12 cellular contexts compared by ENCODE assay signal in the genomic region with DNA sequence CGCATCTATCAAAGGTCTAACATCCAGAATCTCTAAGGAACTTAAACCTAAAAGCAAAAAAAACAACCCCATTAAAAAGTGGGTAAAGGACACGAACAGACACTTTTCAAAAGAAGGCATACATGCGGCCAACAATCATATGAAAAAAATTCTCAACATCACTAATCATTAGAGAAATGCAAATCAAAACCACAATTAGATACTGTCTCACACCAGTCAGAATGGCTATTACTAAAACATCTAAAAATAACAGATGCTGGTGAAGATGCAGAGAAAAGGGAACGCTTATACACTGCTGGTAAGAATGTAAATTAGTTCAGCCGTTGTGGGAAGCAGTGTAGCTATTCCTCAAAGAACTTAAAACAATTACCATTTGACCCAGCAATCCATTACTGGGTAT. TPM values are rescaled to one million over a fixed set of nuclear protein-coding genes. Genes with fewer than 3 reads are reported as not detected.
DNase-seq lines count a peak whose midpoint lies in the region; ATAC-seq and TF ChIP-seq lines count a peak whose summit lies in the region.
"Had no signal": no experiment of that assay in that cellular context is flagged by ENCODE, and none has a peak within 500 bp of the region (broad histone marks: within the 10 kb centered on the region; RNA-seq: fewer than 3 reads in every experiment).

No MANE protein-coding gene starts in this region.

- peaks cover 55% of the 10 kb centered on the region for H3K36me3 ChIP-seq in OCI-LY1 (ENCODE audit: insufficient read depth, low read length)

- no peaks in the 10 kb centered on the region for H3K9me3 Mint-ChIP-seq in progenitor cell of endocrine pancreas (ENCODE audit: low read depth)

- no peaks in the 10 kb centered on the region for H3K27me3 ChIP-seq in OCI-LY1 (ENCODE audit: insufficient read depth, low read length)
- H3K27me3 ChIP-seq: body of pancreas, transverse colon had no signal

- peaks cover 38% of the 10 kb centered on the region for H3K4me1 ChIP-seq in OCI-LY1 (ENCODE audit: insufficient read depth, low read length, severe bottlenecking)

- H3K27me3 Mint-ChIP-seq in progenitor cell of endocrine pancreas, result no peaks in the 10 kb centered on the region

- H3K4me1 Mint-ChIP-seq in progenitor cell of endocrine pancreas (ENCODE audit: low read depth), result peaks cover 26% of the 10 kb centered on the region

- H3K4me2 ChIP-seq in OCI-LY1 (ENCODE audit: low read length), result peak overlapping the region; percentile 14; the same call in 1 of the 2 replicates

- POLR2A ChIA-PET in HEK293T (lab: Yijun Ruan, JAX), result no interaction called here

- H4K20me1 ChIP-seq in OCI-LY1 (ENCODE audit: insufficient read depth, low read length), result 0 out of 2 replicates have a peak, but pooled peaks cover 3% of the 10 kb centered on the region

- no peak overlapping the region for H3K9ac ChIP-seq in OCI-LY1 (ENCODE audit: low read length)

- H3K79me2 ChIP-seq in OCI-LY1 (ENCODE audit: insufficient read depth, low read length), result peaks cover 96% of the 10 kb centered on the region

- no peak overlapping the region for H2AFZ ChIP-seq in OCI-LY1 (ENCODE audit: low read length)

- ATAC-seq in GM18502 (IDR thresholded peaks at IDR 0.05; ENCODE audit: poor library complexity, unreplicated experiment), result peak; percentile 81
- ATAC-seq in GM19467 (IDR thresholded peaks at IDR 0.05; ENCODE audit: unreplicated experiment), result peak; percentile 79
- peak; percentile 80 for ATAC-seq in HG02943 (IDR thresholded peaks at IDR 0.05; ENCODE audit: low read depth, unreplicated experiment)
- ATAC-seq: body of pancreas had no signal

- H3K4me3 Mint-ChIP-seq in progenitor cell of endocrine pancreas (ENCODE audit: low read depth), result no peak overlapping the region

- peaks cover 17% of the 10 kb centered on the region for H3K36me3 Mint-ChIP-seq in progenitor cell of endocrine pancreas (ENCODE audit: insufficient read depth)

- CTCF ChIA-PET in HEK293T (lab: Yijun Ruan, JAX), result interaction anchor here (1.1 kb wide), 1 partner anchor 18 kb away, joined by 3 read pairs; no protein-coding TSS in a partner anchor

- peak overlapping the region; percentile 15 for H3K27ac ChIP-seq in OCI-LY1 (ENCODE audit: low read depth, low read length, poor library complexity, severe bottlenecking)
- H3K27ac ChIP-seq: body of pancreas, transverse colon had no signal

- no peak overlapping the region for H3K27ac Mint-ChIP-seq in progenitor cell of endocrine pancreas

- DNase-seq in HEK293T (ENCODE audit: extremely low spot score) (no peak), progenitor cell of endocrine pancreas (ENCODE audit: low spot score, unreplicated experiment) (no peak), mucosa of gallbladder (ENCODE audit: low spot score) (no peak), putamen (ENCODE audit: low spot score) (no peak)
- DNase-seq: body of pancreas; IMR-90; stimulated activated CD4-positive, alpha-beta T cell treated with anti-CD3 and anti-CD28 coated beads, Interleukin-2, amount 100 ng/mL, for 48 hours; transverse colon had no signal

- no peaks in the 10 kb centered on the region for H3K9me3 ChIP-seq in OCI-LY1 (ENCODE audit: low read length)
- H3K9me3 ChIP-seq: body of pancreas, transverse colon had no signal

- no peak overlapping the region for H3K4me3 ChIP-seq in OCI-LY1 (ENCODE audit: low read depth, low read length, poor library complexity, severe bottlenecking)
- H3K4me3 ChIP-seq: body of pancreas, transverse colon had no signal

- no peaks in the 10 kb centered on the region for H3K9me2 ChIP-seq in OCI-LY1 (ENCODE audit: low read depth, low read length)

- H3F3A ChIP-seq in OCI-LY1 (ENCODE audit: insufficient read depth, low read length), result no peaks in the 10 kb centered on the region

- TF ChIP-seq CTCF in OCI-LY1 (IDR thresholded peaks at IDR 0.05; ENCODE audit: low read length), result no peak
- no peak for TF ChIP-seq CTCF in progenitor cell of endocrine pancreas (IDR thresholded peaks at IDR 0.05; ENCODE audit: unreplicated experiment)

TF ChIP-seq in HEK293T, 16 proteins besides CTCF, POLR2A, EP300 and RAD21:
- TF ChIP-seq ZNF384 (IDR thresholded peaks at IDR 0.05), result no peak
- TF ChIP-seq PKNOX1 (IDR thresholded peaks at IDR 0.05), result no peak
- no peak for TF ChIP-seq SUZ12 (IDR thresholded peaks at IDR 0.05)
- no peak for TF ChIP-seq LEF1 (IDR thresholded peaks at IDR 0.05; ENCODE audit: borderline replicate concordance)
- TF ChIP-seq SP1 (IDR thresholded peaks at IDR 0.05), result no peak
- no peak for TF ChIP-seq FOXM1 (IDR thresholded peaks at IDR 0.05; ENCODE audit: borderline replicate concordance)
- no peak for TF ChIP-seq ARNT (IDR thresholded peaks at IDR 0.05)
- TF ChIP-seq L3MBTL2 (conservative IDR thresholded peaks at IDR 0.05), result no peak
- TF ChIP-seq CTBP1 (IDR thresholded peaks at IDR 0.05; ENCODE audit: borderline replicate concordance), result no peak
- TF ChIP-seq ELF4 (IDR thresholded peaks at IDR 0.05), result no peak
- TF ChIP-seq HDGF (IDR thresholded peaks at IDR 0.05; ENCODE audit: borderline replicate concordance), result no peak
- no peak for TF ChIP-seq FOXA1 (IDR thresholded peaks at IDR 0.05)
- no peak for TF ChIP-seq FOXK2 (IDR thresholded peaks at IDR 0.05)
- TF ChIP-seq NFRKB (IDR thresholded peaks at IDR 0.05), result no peak
- no peak for TF ChIP-seq BHLHE40 (IDR thresholded peaks at IDR 0.05; ENCODE audit: borderline replicate concordance)
- TF ChIP-seq TARDBP (IDR thresholded peaks at IDR 0.05), result no peak

RNA-seq across cellular contexts. Expression of gene PPP3R1, which starts 38.0 kb away (rescaled TPM):
- 44.1 and 48.5 TPM in 2 replicates for total RNA-seq in progenitor cell of endocrine pancreas
- 47.7 TPM for total RNA-seq in mucosa of gallbladder

RNA-seq across cellular contexts. Expression of gene PNO1, which starts 56.7 kb away (rescaled TPM):
- total RNA-seq in progenitor cell of endocrine pancreas (12.8 and 16.2 TPM in 2 replicates), mucosa of gallbladder (8.0 TPM)
